In the genomic region with DNA sequence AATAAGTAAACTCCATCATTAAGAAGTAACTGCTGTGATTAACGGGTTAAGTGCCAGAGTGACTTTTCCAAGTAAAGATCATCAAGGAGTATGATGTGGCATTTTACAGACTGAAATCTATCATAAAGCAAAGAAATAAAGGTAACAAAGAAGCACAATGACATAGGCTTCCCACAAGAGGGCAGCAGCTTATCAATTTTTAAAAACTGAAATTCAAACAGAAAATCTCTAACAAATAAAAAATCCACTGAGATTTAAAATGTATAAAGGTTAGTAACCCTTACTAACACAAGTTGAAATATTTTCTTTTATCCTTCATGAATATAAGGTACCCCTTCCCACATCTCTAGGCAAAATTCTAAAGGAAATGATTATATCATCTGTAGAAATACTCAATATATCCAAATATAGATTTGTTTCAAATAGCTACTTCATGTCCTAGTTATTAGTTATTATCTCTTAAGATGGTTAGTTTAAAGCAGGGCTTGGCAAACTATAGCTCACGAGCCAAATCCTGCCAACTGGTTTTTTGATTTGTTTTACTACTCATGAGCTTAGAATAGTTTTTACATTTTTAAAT, we compare ENCODE assay signal across 9 cellular contexts. TPM values are rescaled to one million over a fixed set of nuclear protein-coding genes. Genes with fewer than 3 reads are reported as not detected.
DNase-seq lines count a peak whose midpoint lies in the region; ATAC-seq, FAIRE-seq and TF ChIP-seq lines count a peak whose summit lies in the region.
"Had no signal": no experiment of that assay in that cellular context is flagged by ENCODE, and none has a peak within 500 bp of the region (broad histone marks: within the 10 kb centered on the region; RNA-seq: fewer than 3 reads in every experiment).

No MANE protein-coding gene starts in this region.

- H3K4me3 Mint-ChIP-seq in CD4-positive, CD25-positive, alpha-beta regulatory T cell: no peak overlapping the region
- no peak overlapping the region for H3K4me3 Mint-ChIP-seq in mesothelial cell of epicardium
- H3K4me3 Mint-ChIP-seq: T-helper 1 cell treated with Interleukin-12 subunit alpha and Interleukin-12 subunit beta and Interleukin-4 antibody, amounts not matched to agents 30 μg/mL and 1 μg/mL, for 36 hours had no signal

- H3K4me1 Mint-ChIP-seq in CD4-positive, CD25-positive, alpha-beta regulatory T cell: peaks cover 7 to 22% (median 12%) of the 10 kb centered on the region in 4 donors
- peaks cover 40% of the 10 kb centered on the region for H3K4me1 Mint-ChIP-seq in mesothelial cell of epicardium

- peak; percentile 88 for FAIRE-seq in GM12892 (lab: Jason Lieb, UNC)

- TF ChIP-seq POLR2A in GM12892 (IDR thresholded peaks at IDR 0.05; ENCODE audit: low read depth, low read length): no peak

- no peak overlapping the region for H3K27ac Mint-ChIP-seq in CD4-positive, CD25-positive, alpha-beta regulatory T cell
- H3K27ac Mint-ChIP-seq in mesothelial cell of epicardium: peak overlapping the region; percentile 30

- peak; percentile 84 for TF ChIP-seq CTCF in mesothelial cell of epicardium (IDR thresholded peaks at IDR 0.05; ENCODE audit: unreplicated experiment)

- peaks cover 22% of the 10 kb centered on the region for H3K36me3 Mint-ChIP-seq in CD4-positive, CD25-positive, alpha-beta regulatory T cell
- peaks cover 22% of the 10 kb centered on the region for H3K36me3 Mint-ChIP-seq in mesothelial cell of epicardium

- H3K9me3 Mint-ChIP-seq in CD4-positive, CD25-positive, alpha-beta regulatory T cell: no peaks in the 10 kb centered on the region
- no peaks in the 10 kb centered on the region for H3K9me3 Mint-ChIP-seq in mesothelial cell of epicardium
- H3K9me3 Mint-ChIP-seq: T-helper 1 cell treated with Interleukin-12 subunit alpha and Interleukin-12 subunit beta and Interleukin-4 antibody, amounts not matched to agents 30 μg/mL and 1 μg/mL, for 36 hours had no signal

- DNase-seq in CD4-positive, CD25-positive, alpha-beta regulatory T cell: peak in 2 of 3 donors; percentile 56 to 59
- DNase-seq in GM12892 (ENCODE audit: insufficient read length) (no peak), NCI-H69 (lab: John Stamatoyannopoulos, UW) (peak; percentile 46), cerebellum (ENCODE audit: low spot score) (peak; percentile 23), mesothelial cell of epicardium (ENCODE audit: low spot score in 2 of 2, unreplicated experiment in 2 of 2) (no peak), GM19240 (ENCODE audit: insufficient read length, low spot score) (no peak)

- no peak overlapping the region for H3K27ac ChIP-seq in CD4-positive, CD25-positive, alpha-beta regulatory T cell (ENCODE audit: insufficient read depth, low read length, poor library complexity, severe bottlenecking)

- no peaks in the 10 kb centered on the region for H3K27me3 Mint-ChIP-seq in CD4-positive, CD25-positive, alpha-beta regulatory T cell
- no peaks in the 10 kb centered on the region for H3K27me3 Mint-ChIP-seq in mesothelial cell of epicardium (ENCODE audit: low read depth)

- no peak overlapping the region for H3K4me3 ChIP-seq in CD4-positive, CD25-positive, alpha-beta regulatory T cell (ENCODE audit: low read depth, low read length)

- peaks cover 5% of the 10 kb centered on the region for H3K36me3 ChIP-seq in CD4-positive, CD25-positive, alpha-beta regulatory T cell (ENCODE audit: control insufficient read depth, insufficient read depth, low read length)

- H3K4me1 ChIP-seq in CD4-positive, CD25-positive, alpha-beta regulatory T cell (ENCODE audit: control insufficient read depth, insufficient read depth, low read length, poor library complexity, severe bottlenecking): peaks cover 6% of the 10 kb centered on the region

- peak in 1 of 2 donors; percentile 52 for ATAC-seq in CD4-positive, CD25-positive, alpha-beta regulatory T cell (ENCODE audit: low read depth in 2 of 2)
- ATAC-seq in GM21515 (IDR thresholded peaks at IDR 0.05; ENCODE audit: unreplicated experiment) (no peak), HG03457 (IDR thresholded peaks at IDR 0.05; ENCODE audit: unreplicated experiment) (no peak)

- H3K27me3 ChIP-seq in CD4-positive, CD25-positive, alpha-beta regulatory T cell (ENCODE audit: control insufficient read depth, insufficient read depth, low read length): no peaks in the 10 kb centered on the region

- H3K9me3 ChIP-seq in CD4-positive, CD25-positive, alpha-beta regulatory T cell (ENCODE audit: control insufficient read depth in 2 of 2, low read length in 2 of 2): no peaks in the 10 kb centered on the region

RNA-seq across cellular contexts. Expression of a gene that starts 29.2 kb away (rescaled TPM):
- total RNA-seq in CD4-positive, CD25-positive, alpha-beta regulatory T cell: 13.1 TPM
- 1 to 10 TPM; 4.0 to 6.6 (median 5.1) TPM for polyA plus RNA-seq in CD4-positive, CD25-positive, alpha-beta regulatory T cell
- 26.1 TPM for polyA plus RNA-seq in GM12892 (2012; ENCODE audit: missing spikeins)
- total RNA-seq in cerebellum (82.7 TPM), mesothelial cell of epicardium (76.4 to 82.7 TPM (median 78.2 TPM) in 3 replicates)

RNA-seq across cellular contexts. Expression of a gene that starts 38.1 kb away (rescaled TPM):
- not detected for total RNA-seq in CD4-positive, CD25-positive, alpha-beta regulatory T cell
- under 1 TPM in 1 of 4 donors, not detected in 3; 0.09 TPM for polyA plus RNA-seq in CD4-positive, CD25-positive, alpha-beta regulatory T cell
- not detected for polyA plus RNA-seq in GM12892 (2012; ENCODE audit: missing spikeins)
- total RNA-seq in cerebellum (6.3 TPM), mesothelial cell of epicardium (0.49 to 0.86 TPM (median 0.61 TPM) in 3 replicates)

Comparison
In these comparisons a context has a peak if more than half of its experiments do, and no peak if none do; other contexts are left out.
1. DNase-seq: peak in CD4-positive, CD25-positive, alpha-beta regulatory T cell (2 of 3), NCI-H69 (single experiment) and cerebellum (single experiment); none in GM12892 (single experiment), mesothelial cell of epicardium (0 of 2) and GM19240 (single experiment).